Comparison of ENCODE assay signal across 9 cellular contexts in the genomic region with DNA sequence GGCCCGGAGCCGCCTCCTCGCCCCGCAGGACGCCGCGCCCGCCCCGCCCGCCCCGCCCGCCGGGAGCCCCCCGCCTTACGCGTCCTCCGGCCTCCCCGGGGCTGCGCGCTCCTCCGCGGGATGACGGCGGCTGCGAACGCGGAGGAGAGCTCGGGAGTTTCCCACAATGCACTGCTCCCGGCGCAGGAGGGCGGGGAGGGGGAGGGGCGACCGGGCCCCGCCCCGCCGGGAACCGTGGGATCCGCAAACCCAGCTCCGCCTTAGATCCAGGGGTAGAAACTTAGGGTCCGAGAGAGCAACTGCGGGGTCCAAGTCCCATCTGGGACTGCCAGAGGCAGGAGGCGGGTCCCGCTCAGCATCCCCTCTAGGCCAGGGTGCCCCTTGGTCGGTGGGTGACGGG. TPM values are rescaled to one million over a fixed set of nuclear protein-coding genes. Genes with fewer than 3 reads are reported as not detected.
A peak's percentile ranks its signal among the peaks of the same experiment; 100 is the strongest.
DNase-seq lines count a peak whose midpoint lies in the region; TF ChIP-seq lines count a peak whose summit lies in the region.
"Had no signal": no experiment of that assay in that cellular context is flagged by ENCODE, and none has a peak within 500 bp of the region (broad histone marks: within the 10 kb centered on the region; RNA-seq: fewer than 3 reads in every experiment).

A gene (minus strand): TSS at position 140 of the 400 bp plus-strand sequence. CDS start 1,514 bp downstream, outside the sequence.

- H3K27me3 ChIP-seq in esophagus muscularis mucosa (peaks cover 0 to 42% (median 12%) of the 10 kb centered on the region in 4 donors), spleen (replicated peaks in 1 of 7) (peaks cover 0 to 36% (median 26%) of the 10 kb centered on the region in 7 donors)

- no peak within 1 kb of the TSS for H3K27ac Mint-ChIP-seq in T-helper 1 cell treated with Interleukin-12 subunit alpha and Interleukin-12 subunit beta and Interleukin-4 antibody, amounts not matched to agents 30 μg/mL and 1 μg/mL, for 36 hours
- H3K27ac Mint-ChIP-seq: nephron had no signal

- no CpG with 5 or more reads among the region's 45 CpGs for WGBS in esophagus muscularis mucosa
- WGBS in spleen, 5 donors, result 7 to 12% (median 10%) methylated on average over 28 to 45 of the region's 45 CpGs

- no peaks in the 10 kb centered on the region for H3K4me1 Mint-ChIP-seq in T-helper 1 cell treated with Interleukin-12 subunit alpha and Interleukin-12 subunit beta and Interleukin-4 antibody, amounts not matched to agents 30 μg/mL and 1 μg/mL, for 36 hours (ENCODE audit: low read depth)

- H3K9me3 ChIP-seq in esophagus muscularis mucosa (no peaks in the 10 kb centered on the region), spleen (no peaks in the 10 kb centered on the region)

- peak within 1 kb of the TSS; percentile 21 for H3K4me3 Mint-ChIP-seq in T-helper 1 cell treated with Interleukin-12 subunit alpha and Interleukin-12 subunit beta and Interleukin-4 antibody, amounts not matched to agents 30 μg/mL and 1 μg/mL, for 36 hours

- peaks cover 3% of the 10 kb centered on the region for H3K36me3 Mint-ChIP-seq in T-helper 1 cell treated with Interleukin-12 subunit alpha and Interleukin-12 subunit beta and Interleukin-4 antibody, amounts not matched to agents 30 μg/mL and 1 μg/mL, for 36 hours (ENCODE audit: low read depth)

- peak; percentile 7 for DNase-seq in NCI-H510A treated with DMSO at 0.1 percent for 48 hours (lab: John Stamatoyannopoulos, UW)
- DNase-seq in NCI-H510A (lab: John Stamatoyannopoulos, UW), result no peak
- DNase-seq in esophagus muscularis mucosa (ENCODE audit: extremely low spot score), result no peak
- DNase-seq in stimulated activated CD4-positive, alpha-beta T cell treated with anti-CD3 and anti-CD28 coated beads, Interleukin-12 subunit alpha, Interleukin-12 subunit beta, amount 100 ng/mL, for 4 hours, result peak; percentile 55
- DNase-seq in kidney glomerular epithelial cell (lab: John Stamatoyannopoulos, UW), result no peak
- DNase-seq in NCI-H2029 treated with DMSO at 0.1 percent for 48 hours (lab: John Stamatoyannopoulos, UW), result no peak
- no peak for DNase-seq in spleen

- intact Hi-C loops in esophagus muscularis mucosa (cut with DNase I), result no loop called here
- intact Hi-C loops in spleen (cut with DNase I; ENCODE audit: low total_unique reads), result no loop called here

- H3K4me1 ChIP-seq in esophagus muscularis mucosa (peaks cover 5 to 28% (median 17%) of the 10 kb centered on the region in 4 donors), spleen (peaks cover 0 to 39% (median 22%) of the 10 kb centered on the region in 6 donors)

- H3K27me3 Mint-ChIP-seq in T-helper 1 cell treated with Interleukin-12 subunit alpha and Interleukin-12 subunit beta and Interleukin-4 antibody, amounts not matched to agents 30 μg/mL and 1 μg/mL, for 36 hours (ENCODE audit: low read depth), result no peaks in the 10 kb centered on the region

- H3K27ac ChIP-seq in esophagus muscularis mucosa (replicated peaks in 1 of 4) (no peak within 1 kb of the TSS), spleen (no peak within 1 kb of the TSS)

- TF ChIP-seq CTCF in esophagus muscularis mucosa (IDR thresholded peaks at IDR 0.05), result no peak
- no peak for TF ChIP-seq CTCF in spleen (IDR thresholded peaks at IDR 0.05 in 8 of 11, conservative IDR thresholded peaks at IDR 0.05 in 3 of 11)

- TF ChIP-seq EP300 in esophagus muscularis mucosa (IDR thresholded peaks at IDR 0.05), result no peak

- TF ChIP-seq POLR2A in esophagus muscularis mucosa (IDR thresholded peaks at IDR 0.05; ENCODE audit: low read depth) (no peak), spleen (IDR thresholded peaks at IDR 0.05) (no peak)

- peak within 1 kb of the TSS in 3 of 4 donors; percentile 18 to 39 (median 28) for H3K4me3 ChIP-seq in esophagus muscularis mucosa
- peak within 1 kb of the TSS in 1 of 8 donors; percentile 51 for H3K4me3 ChIP-seq in spleen

- no peaks in the 10 kb centered on the region for H3K9me3 Mint-ChIP-seq in T-helper 1 cell treated with Interleukin-12 subunit alpha and Interleukin-12 subunit beta and Interleukin-4 antibody, amounts not matched to agents 30 μg/mL and 1 μg/mL, for 36 hours
- H3K9me3 Mint-ChIP-seq: nephron had no signal

- H3K36me3 ChIP-seq in esophagus muscularis mucosa (peaks cover 0 to 29% (median 26%) of the 10 kb centered on the region in 4 donors), spleen (peaks cover 0 to 42% (median 25%) of the 10 kb centered on the region in 6 donors)

RNA-seq across cellular contexts. Expression of the gene that starts here (rescaled TPM):
- total RNA-seq in esophagus muscularis mucosa (1 to 10 TPM in 3 of 4 donors, under 1 TPM in 1; 0.42 to 3.3 (median 2.6) TPM), spleen (under 1 TPM in 1 of 7 donors, not detected in 6; 0.42 TPM)
- polyA plus RNA-seq in spleen, result under 1 TPM in 2 of 3 donors, not detected in 1; 0.29 to 0.42 TPM

Comparison
In these comparisons a context has a peak if more than half of its experiments do, and no peak if none do; other contexts are left out.
1. DNase-seq: peak in NCI-H510A treated with DMSO at 0.1 percent for 48 hours (single experiment) and stimulated activated CD4-positive, alpha-beta T cell treated with anti-CD3 and anti-CD28 coated beads, Interleukin-12 subunit alpha, Interleukin-12 subunit beta, amount 100 ng/mL, for 4 hours (single experiment); none in NCI-H510A (single experiment), esophagus muscularis mucosa (single experiment), kidney glomerular epithelial cell (single experiment), NCI-H2029 treated with DMSO at 0.1 percent for 48 hours (single experiment) and spleen (single experiment).